18 cellular contexts compared by ENCODE assay signal in genomic region chr2:46434851-46435273, GRCh38. TPM values are rescaled to one million over a fixed set of nuclear protein-coding genes. Genes with fewer than 3 reads are reported as not detected.
DNase-seq lines count a peak whose midpoint lies in the region; ATAC-seq and TF ChIP-seq lines count a peak whose summit lies in the region.
"Had no signal": no experiment of that assay in that cellular context is flagged by ENCODE, and none has a peak within 500 bp of the region (broad histone marks: within the 10 kb centered on the region; RNA-seq: fewer than 3 reads in every experiment).

No MANE protein-coding gene starts in this region.

- H3K27me3 Mint-ChIP-seq in chondrocyte (ENCODE audit: low read depth) = no peaks in the 10 kb centered on the region

- TF ChIP-seq CTCF in chondrocyte (IDR thresholded peaks at IDR 0.05) = no peak

- peaks cover 17% of the 10 kb centered on the region for H3K4me1 Mint-ChIP-seq in chondrocyte (ENCODE audit: low read depth)

- DNase-seq in AG08395 (ENCODE audit: low spot score) (peak; percentile 15), LHCN-M2 (ENCODE audit: low read depth) (peak; percentile 91), chondrocyte (ENCODE audit: low spot score) (no peak), iris pigment epithelial cell (ENCODE audit: low read depth) (peak; percentile 90), DMS 273 (lab: John Stamatoyannopoulos, UW; ENCODE audit: unreplicated experiment) (no peak), NCI-H1930 (lab: John Stamatoyannopoulos, UW) (no peak)
- DNase-seq in effector memory CD4-positive, alpha-beta T cell = no peak
- DNase-seq: AML-193; DMS79; effector CD8-positive, alpha-beta T cell; heart right ventricle; ovary; stimulated activated CD4-positive, alpha-beta T cell treated with anti-CD3 and anti-CD28 coated beads, Interleukin-15, amount 100 ng/mL, for 24 hours; T-helper 1 cell; transverse colon had no signal

- no peaks in the 10 kb centered on the region for H3K9me3 ChIP-seq in effector memory CD4-positive, alpha-beta T cell (ENCODE audit: control insufficient read depth, low read length)
- H3K9me3 ChIP-seq: heart right ventricle, ovary, transverse colon had no signal

- no peak overlapping the region for H3K27ac ChIP-seq in effector memory CD4-positive, alpha-beta T cell (ENCODE audit: insufficient read depth, low read length, poor library complexity, severe bottlenecking)
- H3K27ac ChIP-seq: ovary, transverse colon had no signal

- peaks cover 11% of the 10 kb centered on the region for H3K4me1 ChIP-seq in effector memory CD4-positive, alpha-beta T cell (ENCODE audit: control insufficient read depth, insufficient read depth, low read length, poor library complexity, severe bottlenecking)
- H3K4me1 ChIP-seq: transverse colon had no signal

- H3K27ac Mint-ChIP-seq in chondrocyte (ENCODE audit: unreplicated experiment) = peak overlapping the region; percentile 66

- no peak for ATAC-seq in GM21786 (IDR thresholded peaks at IDR 0.05; ENCODE audit: unreplicated experiment)

- H3K27me3 ChIP-seq in effector memory CD4-positive, alpha-beta T cell (replicated peaks; ENCODE audit: control insufficient read depth, insufficient read depth, low read length, poor library complexity, severe bottlenecking) = no peaks in the 10 kb centered on the region
- H3K27me3 ChIP-seq: heart right ventricle, ovary, transverse colon had no signal

- H3K36me3 Mint-ChIP-seq in chondrocyte (ENCODE audit: low read depth) = peaks cover 1% of the 10 kb centered on the region

- no peak overlapping the region for H3K4me3 Mint-ChIP-seq in chondrocyte (ENCODE audit: unreplicated experiment)

- H3K36me3 ChIP-seq in effector memory CD4-positive, alpha-beta T cell (ENCODE audit: control insufficient read depth, insufficient read depth, low read length) = no peaks in the 10 kb centered on the region
- H3K36me3 ChIP-seq: heart right ventricle, ovary, transverse colon had no signal

- H3K4me3 ChIP-seq in effector memory CD4-positive, alpha-beta T cell (ENCODE audit: insufficient read depth, low read depth, low read length, poor library complexity, severe bottlenecking) = no peak overlapping the region
- H3K4me3 ChIP-seq: GM12878, heart right ventricle, lung, ovary, transverse colon had no signal

- H3K9me3 Mint-ChIP-seq in chondrocyte (ENCODE audit: low read depth) = peaks cover 3% of the 10 kb centered on the region

RNA-seq across cellular contexts. Expression of gene TMEM247, which starts 44.5 kb away (rescaled TPM):
- total RNA-seq in LHCN-M2 (2014; rRNA removed) (not detected in 2 replicates), chondrocyte (not detected in 3 replicates)
- polyA plus RNA-seq in LHCN-M2 (2012) = not detected
- total RNA-seq: GM12878, heart right ventricle, lung, ovary, transverse colon had no signal
- polyA plus RNA-seq: GM12878, heart right ventricle, lung, ovary had no signal

Comparison
In these comparisons a context has a peak if more than half of its experiments do, and no peak if none do; other contexts are left out.
1. DNase-seq: peak in AG08395 (single experiment), LHCN-M2 (single experiment) and iris pigment epithelial cell (single experiment); none in chondrocyte (single experiment), DMS 273 (single experiment), NCI-H1930 (0 of 2) and effector memory CD4-positive, alpha-beta T cell (0 of 3).